In the genomic region with DNA sequence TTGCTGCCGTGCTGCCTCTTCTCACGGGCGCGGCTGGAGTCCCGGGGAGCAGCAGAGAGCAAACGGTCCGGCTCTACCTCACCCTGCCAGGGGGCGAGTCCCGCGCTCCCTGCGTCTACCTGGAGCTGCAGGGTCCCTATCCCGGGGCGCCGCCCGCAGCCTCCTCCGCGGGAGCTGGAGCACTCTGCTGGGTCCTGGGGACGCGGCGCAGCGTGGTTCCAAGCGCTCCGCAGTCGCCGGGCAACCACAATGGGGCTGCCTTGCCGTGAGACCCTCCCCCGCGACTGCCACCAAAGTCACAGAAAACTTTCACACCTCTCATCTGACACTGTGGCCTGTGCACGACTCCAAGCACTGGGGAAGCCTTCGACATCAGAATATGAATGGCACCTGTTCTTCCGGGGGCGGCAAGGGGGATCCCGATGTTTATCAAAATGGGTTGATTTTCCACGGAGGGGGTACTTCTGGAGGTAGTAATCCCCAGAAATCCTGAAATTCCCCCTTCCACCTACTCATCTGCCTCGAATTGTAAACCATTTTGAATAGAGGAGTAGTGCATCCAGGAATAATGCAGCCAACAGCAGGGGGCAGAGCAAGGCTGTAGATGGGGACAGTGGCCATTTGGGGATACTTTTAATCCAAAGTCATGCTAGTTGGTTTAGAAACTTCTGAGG, we compare ENCODE assay signal across 1 cellular context.
TF ChIP-seq lines count a peak whose summit lies in the region.

A gene (minus strand): TSS at position 186 of the 674 bp plus-strand sequence. CDS start 17,542 bp downstream, outside the sequence.

TF ChIP-seq in HepG2, 621 proteins besides CTCF, POLR2A, EP300 and RAD21 (continued from another document):
- TF ChIP-seq, protein P1, sequence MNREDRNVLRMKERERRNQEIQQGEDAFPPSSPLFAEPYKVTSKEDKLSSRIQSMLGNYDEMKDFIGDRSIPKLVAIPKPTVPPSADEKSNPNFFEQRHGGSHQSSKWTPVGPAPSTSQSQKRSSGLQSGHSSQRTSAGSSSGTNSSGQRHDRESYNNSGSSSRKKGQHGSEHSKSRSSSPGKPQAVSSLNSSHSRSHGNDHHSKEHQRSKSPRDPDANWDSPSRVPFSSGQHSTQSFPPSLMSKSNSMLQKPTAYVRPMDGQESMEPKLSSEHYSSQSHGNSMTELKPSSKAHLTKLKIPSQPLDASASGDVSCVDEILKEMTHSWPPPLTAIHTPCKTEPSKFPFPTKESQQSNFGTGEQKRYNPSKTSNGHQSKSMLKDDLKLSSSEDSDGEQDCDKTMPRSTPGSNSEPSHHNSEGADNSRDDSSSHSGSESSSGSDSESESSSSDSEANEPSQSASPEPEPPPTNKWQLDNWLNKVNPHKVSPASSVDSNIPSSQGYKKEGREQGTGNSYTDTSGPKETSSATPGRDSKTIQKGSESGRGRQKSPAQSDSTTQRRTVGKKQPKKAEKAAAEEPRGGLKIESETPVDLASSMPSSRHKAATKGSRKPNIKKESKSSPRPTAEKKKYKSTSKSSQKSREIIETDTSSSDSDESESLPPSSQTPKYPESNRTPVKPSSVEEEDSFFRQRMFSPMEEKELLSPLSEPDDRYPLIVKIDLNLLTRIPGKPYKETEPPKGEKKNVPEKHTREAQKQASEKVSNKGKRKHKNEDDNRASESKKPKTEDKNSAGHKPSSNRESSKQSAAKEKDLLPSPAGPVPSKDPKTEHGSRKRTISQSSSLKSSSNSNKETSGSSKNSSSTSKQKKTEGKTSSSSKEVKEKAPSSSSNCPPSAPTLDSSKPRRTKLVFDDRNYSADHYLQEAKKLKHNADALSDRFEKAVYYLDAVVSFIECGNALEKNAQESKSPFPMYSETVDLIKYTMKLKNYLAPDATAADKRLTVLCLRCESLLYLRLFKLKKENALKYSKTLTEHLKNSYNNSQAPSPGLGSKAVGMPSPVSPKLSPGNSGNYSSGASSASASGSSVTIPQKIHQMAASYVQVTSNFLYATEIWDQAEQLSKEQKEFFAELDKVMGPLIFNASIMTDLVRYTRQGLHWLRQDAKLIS (CRISPR knock-in tag; IDR thresholded peaks at IDR 0.05), result no peak
TF ChIP-seq in HepG2: peak in this region for 1.
